ENCODE assay signal across 12 cellular contexts in genomic region chr4:126238010-126238409, GRCh38.
"Had no signal": no experiment of that assay in that cellular context is flagged by ENCODE, and none has a peak within 500 bp of the region (broad histone marks: within the 10 kb centered on the region; RNA-seq: fewer than 3 reads in every experiment).

No MANE protein-coding gene starts in this region.

- ATAC-seq: left colon; natural killer cell; stimulated activated memory B cell treated with anti-CD40 and anti-IgM and Interleukin-4, amounts not matched to agents 10 μg/mL and 1 μg/mL and 100 μg/mL, for 72 hours had no signal

- DNase-seq: activated CD4-positive, CD25-positive, alpha-beta regulatory T cell treated with anti-CD3 and anti-CD28 coated beads, Interleukin-2, amount 50 U/mL, for 72 hours; activated naive CD4-positive, alpha-beta T cell; activated naive CD8-positive, alpha-beta T cell treated with anti-CD3 and anti-CD28 coated beads, Interleukin-2, amount 10 ng/mL, durations not matched to agents 7 days and 5 days; activated T-cell treated with anti-CD3 and anti-CD28 coated beads for 4 hours; aorta; effector CD8-positive, alpha-beta T cell; head of caudate nucleus; left colon; natural killer cell; nucleus accumbens; stimulated activated CD4-positive, alpha-beta T cell treated with anti-CD3 and anti-CD28 coated beads, Interleukin-2, amount 100 ng/mL, for 48 hours had no signal
